8 cellular contexts compared by ENCODE assay signal in genomic region chr16:77723108-77723514, GRCh38. TPM values are rescaled to one million over a fixed set of nuclear protein-coding genes. Genes with fewer than 3 reads are reported as not detected.
DNase-seq lines count a peak whose midpoint lies in the region; ATAC-seq, FAIRE-seq and TF ChIP-seq lines count a peak whose summit lies in the region.

No MANE protein-coding gene starts in this region.

- no peaks in the 10 kb centered on the region for H3K27me3 Mint-ChIP-seq in activated naive CD4-positive, alpha-beta T cell treated with anti-CD3 and anti-CD28 coated beads, Interleukin-2, amount 10 ng/mL, durations not matched to agents 7 days and 5 days
- H3K27me3 Mint-ChIP-seq in type B pancreatic cell, result no peaks in the 10 kb centered on the region

- peak overlapping the region; percentile 76 for H3K4me3 Mint-ChIP-seq in activated naive CD4-positive, alpha-beta T cell treated with anti-CD3 and anti-CD28 coated beads, Interleukin-2, amount 10 ng/mL, durations not matched to agents 7 days and 5 days
- peak overlapping the region; percentile 89 for H3K4me3 Mint-ChIP-seq in type B pancreatic cell

- no peak for DNase-seq in activated naive CD4-positive, alpha-beta T cell treated with anti-CD3 and anti-CD28 coated beads, Interleukin-2, amount 10 ng/mL, durations not matched to agents 7 days and 5 days
- DNase-seq in activated naive CD4-positive, alpha-beta T cell treated with Interleukin-2 at 50 U/mL for 16 hours, result no peak
- DNase-seq in Peyer's patch (no peak), dermis blood vessel endothelial cell (peak; percentile 66), medulla oblongata (ENCODE audit: extremely low spot score) (peak; percentile 37), type B pancreatic cell (ENCODE audit: extremely low spot score, unreplicated experiment) (no peak), urothelium cell line (ENCODE audit: low spot score) (no peak)

- CTCF ChIA-PET in activated naive CD4-positive, alpha-beta T cell treated with anti-CD3 and anti-CD28 coated beads, Interleukin-2, amount 10 ng/mL, durations not matched to agents 7 days and 5 days (lab: Charles Lee), result no interaction called here

- TF ChIP-seq CTCF in Peyer's patch (IDR thresholded peaks at IDR 0.05) (no peak), type B pancreatic cell (conservative IDR thresholded peaks at IDR 0.05) (no peak)

- no peaks in the 10 kb centered on the region for H3K9me3 ChIP-seq in Peyer's patch

- no peaks in the 10 kb centered on the region for H3K27me3 ChIP-seq in Peyer's patch

- ATAC-seq in HG02943 (IDR thresholded peaks at IDR 0.05; ENCODE audit: low read depth, unreplicated experiment), result peak; percentile 9

- H3K36me3 ChIP-seq in Peyer's patch, result no peaks in the 10 kb centered on the region

- peaks cover 0 to 10% (median 1%) of the 10 kb centered on the region in 4 donors for H3K4me1 ChIP-seq in Peyer's patch

- peak overlapping the region; percentile 80 for H3K27ac Mint-ChIP-seq in activated naive CD4-positive, alpha-beta T cell treated with anti-CD3 and anti-CD28 coated beads, Interleukin-2, amount 10 ng/mL, durations not matched to agents 7 days and 5 days
- H3K27ac Mint-ChIP-seq in type B pancreatic cell, result peak overlapping the region; percentile 79

- no peak for FAIRE-seq in urothelium cell line (lab: Jason Lieb, UNC)

- H3K36me3 Mint-ChIP-seq in activated naive CD4-positive, alpha-beta T cell treated with anti-CD3 and anti-CD28 coated beads, Interleukin-2, amount 10 ng/mL, durations not matched to agents 7 days and 5 days, result peaks cover 5% of the 10 kb centered on the region
- H3K36me3 Mint-ChIP-seq in type B pancreatic cell, result no peaks in the 10 kb centered on the region

- H3K27ac ChIP-seq in Peyer's patch, result peak overlapping the region; percentile 83 to 96 (median 88)

- peak overlapping the region; percentile 70 to 95 (median 84) for H3K4me3 ChIP-seq in Peyer's patch

- H3K9me3 Mint-ChIP-seq in activated naive CD4-positive, alpha-beta T cell treated with anti-CD3 and anti-CD28 coated beads, Interleukin-2, amount 10 ng/mL, durations not matched to agents 7 days and 5 days, result no peaks in the 10 kb centered on the region
- H3K9me3 Mint-ChIP-seq in type B pancreatic cell, result no peaks in the 10 kb centered on the region

- peaks cover 12% of the 10 kb centered on the region for H3K4me1 Mint-ChIP-seq in activated naive CD4-positive, alpha-beta T cell treated with anti-CD3 and anti-CD28 coated beads, Interleukin-2, amount 10 ng/mL, durations not matched to agents 7 days and 5 days
- peaks cover 11% of the 10 kb centered on the region for H3K4me1 Mint-ChIP-seq in type B pancreatic cell (ENCODE audit: unreplicated experiment)

- TF ChIP-seq POLR2A in Peyer's patch (IDR thresholded peaks at IDR 0.05), result no peak

RNA-seq across cellular contexts. Expression of gene NUDT7, which starts 0.8 kb away (rescaled TPM):
- total RNA-seq in Peyer's patch (10 to 100 TPM in 2 of 4 donors, 1 to 10 TPM in 2; 5.8 to 14.4 (median 9.1) TPM), dermis blood vessel endothelial cell (8.0 and 8.1 TPM in 2 replicates), type B pancreatic cell (ENCODE audit: low replicate concordance) (4.8 and 6.2 TPM in 2 replicates)

Comparison
In these comparisons a context has a peak if more than half of its experiments do, and no peak if none do; other contexts are left out.
1. DNase-seq: peak in dermis blood vessel endothelial cell (single experiment) and medulla oblongata (single experiment); none in activated naive CD4-positive, alpha-beta T cell treated with anti-CD3 and anti-CD28 coated beads, Interleukin-2, amount 10 ng/mL, durations not matched to agents 7 days and 5 days (single experiment), activated naive CD4-positive, alpha-beta T cell treated with Interleukin-2 at 50 U/mL for 16 hours (single experiment), Peyer's patch (0 of 3), type B pancreatic cell (single experiment) and urothelium cell line (single experiment).